Comparison of ENCODE assay signal across 14 cellular contexts in the genomic region with DNA sequence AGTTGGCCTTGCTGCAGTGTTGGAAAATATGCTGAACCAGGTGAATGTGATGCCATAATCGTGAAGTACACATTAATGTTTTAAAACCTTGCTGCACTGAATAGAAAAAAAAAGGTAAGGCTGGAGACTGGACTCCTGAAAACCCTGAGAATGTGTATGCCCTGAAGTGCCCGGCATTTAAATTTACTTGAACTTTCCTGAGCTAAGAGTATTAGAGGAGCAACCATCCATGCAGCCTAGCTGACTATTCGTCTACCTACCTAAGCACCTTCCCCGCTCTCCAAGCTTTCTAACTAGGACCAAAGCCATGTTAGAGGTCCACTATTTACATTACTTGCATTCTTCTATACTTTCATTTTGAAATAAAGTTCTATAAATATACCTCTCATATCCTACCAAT. TPM values are rescaled to one million over a fixed set of nuclear protein-coding genes. Genes with fewer than 3 reads are reported as not detected.
DNase-seq lines count a peak whose midpoint lies in the region; TF ChIP-seq lines count a peak whose summit lies in the region.
"Had no signal": no experiment of that assay in that cellular context is flagged by ENCODE, and none has a peak within 500 bp of the region (broad histone marks: within the 10 kb centered on the region; RNA-seq: fewer than 3 reads in every experiment).

No MANE protein-coding gene starts in this region.

- no peak overlapping the region for H3K27ac ChIP-seq in H9 (ENCODE audit: insufficient read length, low read depth, low read length)
- H3K27ac ChIP-seq in ascending aorta = no peak overlapping the region

- H3K36me3 Mint-ChIP-seq in H9 (ENCODE audit: insufficient read depth in 1 of 3, low read depth in 3 of 3) = no peaks in the 10 kb centered on the region
- no peaks in the 10 kb centered on the region for H3K36me3 Mint-ChIP-seq in glutamatergic neuron (ENCODE audit: unreplicated experiment)
- H3K36me3 Mint-ChIP-seq: CD4-positive, CD25-positive, alpha-beta regulatory T cell; CD8-positive, alpha-beta memory T cell had no signal

- H3K79me1 ChIP-seq in H9 (ENCODE audit: insufficient read depth, low read depth, low read length, poor library complexity, severe bottlenecking) = no peaks in the 10 kb centered on the region

- H2BK120ac ChIP-seq in H9 (ENCODE audit: low read depth, low read length, poor library complexity, severe bottlenecking) = no peak overlapping the region

- H3K36me3 ChIP-seq in ascending aorta = no peaks in the 10 kb centered on the region
- H3K36me3 ChIP-seq: BE2C had no signal

- no peak overlapping the region for H2BK20ac ChIP-seq in H9 (ENCODE audit: low read depth, low read length, poor library complexity, severe bottlenecking)

- H3K4ac ChIP-seq in H9 (ENCODE audit: low read depth, low read length) = no peak overlapping the region

- H3K9ac ChIP-seq in H9 (ENCODE audit: extremely low read depth, insufficient read length, low read length) = no peak overlapping the region

- no peak for TF ChIP-seq CTCF in H9 (conservative IDR thresholded peaks at IDR 0.05)
- no peak for TF ChIP-seq CTCF in glutamatergic neuron (IDR thresholded peaks at IDR 0.05; ENCODE audit: partially characterized antibody, unreplicated experiment)
- no peak for TF ChIP-seq CTCF in ascending aorta (IDR thresholded peaks at IDR 0.05)

- H3K14ac ChIP-seq in H9 (ENCODE audit: insufficient read depth, low read length) = no peak overlapping the region

- no peak overlapping the region for H4K91ac ChIP-seq in H9 (ENCODE audit: insufficient read length, low read depth, low read length)

- no peak overlapping the region for H3K18ac ChIP-seq in H9 (ENCODE audit: insufficient read length, low read depth, low read length)

- H3K27me3 ChIP-seq in H9 (ENCODE audit: insufficient read depth, low read length) = no peaks in the 10 kb centered on the region
- no peaks in the 10 kb centered on the region for H3K27me3 ChIP-seq in ascending aorta
- H3K27me3 ChIP-seq: BE2C had no signal

- H3K4me1 ChIP-seq in H9 (ENCODE audit: insufficient read depth, low read length) (peaks cover 5% of the 10 kb centered on the region; the same call in 1 of the 2 replicates), ascending aorta (no peaks in the 10 kb centered on the region)

- no peak overlapping the region for H3T11ph ChIP-seq in H9 (ENCODE audit: low read length)

- no peak overlapping the region for H2BK12ac ChIP-seq in H9 (ENCODE audit: insufficient read length, low read depth, low read length)

- peaks cover 3% of the 10 kb centered on the region; the same call in 1 of the 2 replicates for H3K27me3 Mint-ChIP-seq in H9 (ENCODE audit: low read depth)
- H3K27me3 Mint-ChIP-seq in glutamatergic neuron (ENCODE audit: unreplicated experiment) = peaks cover 3% of the 10 kb centered on the region
- H3K27me3 Mint-ChIP-seq: CD8-positive, alpha-beta memory T cell had no signal

- no peak overlapping the region for H2BK15ac ChIP-seq in H9 (ENCODE audit: low read depth, low read length)

- no peak overlapping the region for H3K4me3 ChIP-seq in ascending aorta

- H3K9me3 Mint-ChIP-seq in H9 = no peaks in the 10 kb centered on the region; a peak in 1 of 5 replicates
- no peaks in the 10 kb centered on the region for H3K9me3 Mint-ChIP-seq in glutamatergic neuron (ENCODE audit: unreplicated experiment)

- peaks cover 11% of the 10 kb centered on the region for H3K23me2 ChIP-seq in H9 (ENCODE audit: insufficient read length, low read depth, low read length, poor library complexity, severe bottlenecking)

- H3K4me3 Mint-ChIP-seq in H9 (peak overlapping the region in 1 of 2 experiments; percentile 87; a peak in 2 of 5 replicates), glutamatergic neuron (ENCODE audit: unreplicated experiment) (peak overlapping the region; percentile 97)
- H3K4me3 Mint-ChIP-seq: CD4-positive, CD25-positive, alpha-beta regulatory T cell; CD8-positive, alpha-beta memory T cell had no signal

- intact Hi-C loops in ascending aorta (cut with DNase I) = no loop called here

- no peak overlapping the region for H3K23ac ChIP-seq in H9 (ENCODE audit: insufficient read length, low read depth, low read length)

- no peak overlapping the region for H2AK5ac ChIP-seq in H9 (ENCODE audit: insufficient read length, low read length)

- H4K8ac ChIP-seq in H9 (replicated peaks; ENCODE audit: insufficient read length, low read depth, low read length) = no peak overlapping the region

- H3K4me1 Mint-ChIP-seq in H9 = peaks cover 21 to 28% of the 10 kb centered on the region in 2 experiments
- H3K4me1 Mint-ChIP-seq in glutamatergic neuron (ENCODE audit: low read depth, unreplicated experiment) = peaks cover 2% of the 10 kb centered on the region
- H3K4me1 Mint-ChIP-seq: CD4-positive, CD25-positive, alpha-beta regulatory T cell; CD8-positive, alpha-beta memory T cell had no signal

- H3K27ac Mint-ChIP-seq in H9 (no peak overlapping the region), glutamatergic neuron (ENCODE audit: unreplicated experiment) (no peak overlapping the region)
- H3K27ac Mint-ChIP-seq: CD4-positive, CD25-positive, alpha-beta regulatory T cell; CD8-positive, alpha-beta memory T cell had no signal

- no peaks in the 10 kb centered on the region for H3K9me3 ChIP-seq in H9 (ENCODE audit: control insufficient read depth, low read depth, low read length)
- no peaks in the 10 kb centered on the region for H3K9me3 ChIP-seq in ascending aorta
- H3K9me3 ChIP-seq: BE2C had no signal

- H3K79me2 ChIP-seq in H9 (ENCODE audit: insufficient read depth, low read length) = no peaks in the 10 kb centered on the region

- H2BK5ac ChIP-seq in H9 (ENCODE audit: insufficient read length, low read length) = no peak overlapping the region

- no peak overlapping the region for H3K56ac ChIP-seq in H9 (ENCODE audit: insufficient read length, low read depth, low read length)

- H3K4me2 ChIP-seq in H9 (ENCODE audit: insufficient read depth, insufficient read length, low read length) = peak overlapping the region; percentile 94

- no peaks in the 10 kb centered on the region for H4K20me1 ChIP-seq in H9 (ENCODE audit: control insufficient read depth, insufficient read depth, insufficient read length)

- H4K5ac ChIP-seq in H9 (ENCODE audit: insufficient read length, low read depth, low read length) = no peak overlapping the region

- DNase-seq in H9 (no peak), cerebellar cortex (ENCODE audit: low spot score) (peak; percentile 61), glutamatergic neuron (no peak), GOT3 (lab: John Stamatoyannopoulos, UW) (no peak), ascending aorta (ENCODE audit: low spot score in 2 of 2) (no peak)
- no peak for DNase-seq in NK-92 treated with Interleukin-12 subunit alpha and Interleukin-12 subunit beta, amount 100 ng/mL, for 24 hours (lab: John Stamatoyannopoulos, UW)
- no peak for DNase-seq in stimulated activated naive CD4-positive, alpha-beta T cell treated with Interleukin-2 at 50 U/mL for 16 hours (lab: John Stamatoyannopoulos, UW)
- DNase-seq: CD8-positive, alpha-beta memory T cell; COR-L47; DMS 273 treated with DMSO at 0.1 percent for 48 hours; HCEC 1CT had no signal

- no peak overlapping the region for H2AFZ ChIP-seq in H9 (ENCODE audit: low read length)

- no CpG with 5 or more reads among the region's 4 CpGs for WGBS in H9 (ENCODE audit: extremely low coverage, insufficient read length, low lambda C conversion rate)

RNA-seq across cellular contexts. Expression of gene GABRG2, which starts 1.4 kb away (rescaled TPM):
- total RNA-seq in H9 (2021) (0.98 and 2.9 TPM in 2 replicates), glutamatergic neuron (ENCODE audit: unreplicated experiment) (4.5 TPM), ascending aorta (not detected)
- total RNA-seq: CD4-positive, CD25-positive, alpha-beta regulatory T cell; CD8-positive, alpha-beta memory T cell; HT-29 had no signal
